17 cellular contexts compared by ENCODE assay signal in the genomic region with DNA sequence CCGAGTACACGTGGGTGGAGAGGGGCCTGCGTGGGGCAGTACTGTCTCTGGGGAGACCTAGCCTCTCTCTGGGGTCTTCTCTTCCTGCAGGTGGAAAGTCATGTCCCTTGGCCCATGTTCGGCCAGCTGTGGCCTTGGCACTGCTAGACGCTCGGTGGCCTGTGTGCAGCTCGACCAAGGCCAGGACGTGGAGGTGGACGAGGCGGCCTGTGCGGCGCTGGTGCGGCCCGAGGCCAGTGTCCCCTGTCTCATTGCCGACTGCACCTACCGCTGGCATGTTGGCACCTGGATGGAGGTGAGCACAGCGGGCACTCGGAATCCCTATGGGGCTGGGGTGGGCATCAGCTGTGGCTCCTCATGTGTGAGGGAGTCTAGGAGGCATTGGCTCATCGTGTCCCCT.
"Had no signal": no experiment of that assay in that cellular context is flagged by ENCODE, and none has a peak within 500 bp of the region (broad histone marks: within the 10 kb centered on the region; RNA-seq: fewer than 3 reads in every experiment).

No MANE protein-coding gene starts in this region.

- H3K27ac ChIP-seq: KMS-11, RWPE1 had no signal

- H3K4me3 Mint-ChIP-seq: IgD-negative memory B cell had no signal

- H3K4me3 ChIP-seq: K562 had no signal

- DNase-seq: Kasumi-1, MM.1S, NCI-H1436, NCI-H187, NCI-H2029 treated with DMSO at 0.1 percent for 48 hours, NCI-H2227 treated with DMSO at 0.1 percent for 48 hours, NCI-H524, NCI-H774, PC-3, SHP77, SK-N-SH, SW 1271 had no signal

- H3K4me2 ChIP-seq: KMS-11, SK-N-SH had no signal

- FAIRE-seq: HepG2, K562 had no signal

- H3K9me3 ChIP-seq: SK-N-SH had no signal

- H3K36me3 Mint-ChIP-seq: IgD-negative memory B cell had no signal

- H3K9ac ChIP-seq: KMS-11, SK-N-SH had no signal

- H3K27me3 Mint-ChIP-seq: IgD-negative memory B cell had no signal
